In genomic region chr14:21024668-21025373, GRCh38 we compare ENCODE assay signal across 8 cellular contexts. TPM values are rescaled to one million over a fixed set of nuclear protein-coding genes. Genes with fewer than 3 reads are reported as not detected.
A peak's percentile ranks its signal among the peaks of the same experiment; 100 is the strongest.
DNase-seq lines count a peak whose midpoint lies in the region; ATAC-seq and TF ChIP-seq lines count a peak whose summit lies in the region.

TSS of gene NDRG2 (minus strand) at chr14:21025061. CDS start at chr14:21023315, 1,746 bp downstream.

- CTCF ChIA-PET in BJ (lab: Yijun Ruan, JAX), result interaction anchor here (2.6 to 15.6 kb wide), 3 partner anchors 10 to 82 kb away, joined by 14 to 233 read pairs (median 16); partner anchors contain the start of gene TMEM253

- peak; percentile 51 for ATAC-seq in HG02642 (IDR thresholded peaks at IDR 0.05; ENCODE audit: poor library complexity, unreplicated experiment)

- H3K27me3 ChIP-seq in BJ (ENCODE audit: control insufficient read depth, insufficient read depth, low read length), result peaks cover 42% of the 10 kb centered on the region
- peaks cover 17% of the 10 kb centered on the region for H3K27me3 ChIP-seq in thymus (ENCODE audit: control insufficient read depth, insufficient read depth)

- H3K9ac ChIP-seq in SK-N-MC (ENCODE audit: insufficient read length), result peak within 1 kb of the TSS; percentile 70

- DNase-seq in BJ (ENCODE audit: low read depth), result no peak
- DNase-seq in SK-N-MC (ENCODE audit: low read depth, low spot score), result no peak
- DNase-seq in cardiac septum (ENCODE audit: low spot score), result peak; percentile 90
- DNase-seq in pons (ENCODE audit: low spot score), result peak; percentile 64
- DNase-seq in cortex of kidney (lab: John Stamatoyannopoulos, UW), result no peak

- intact Hi-C loops in cardiac septum (cut with DNase I), result loop anchor here (2.0 kb wide), 1 partner anchor 46 kb away; the partner anchor contains the start of gene ARHGEF40

- WGBS in thymus, result 1% methylated on average over 68 of the region's 68 CpGs

- H3K9me3 ChIP-seq in SK-N-MC (ENCODE audit: low read depth, low read length) (no peaks in the 10 kb centered on the region), thymus (ENCODE audit: control insufficient read depth) (no peaks in the 10 kb centered on the region)

- no peak for TF ChIP-seq CTCF in BJ (IDR thresholded peaks at IDR 0.05; ENCODE audit: insufficient read depth, low read depth, low read length)

- peaks cover 19% of the 10 kb centered on the region for H3K4me1 Mint-ChIP-seq in activated naive CD8-positive, alpha-beta T cell (ENCODE audit: low read depth)

- peaks cover 7% of the 10 kb centered on the region for H3K4me1 ChIP-seq in thymus (ENCODE audit: control insufficient read depth, insufficient read depth, low read length)

- no peaks in the 10 kb centered on the region for H3K27me3 Mint-ChIP-seq in activated naive CD8-positive, alpha-beta T cell

- POLR2A ChIA-PET in BJ (lab: Charles Lee), result no interaction called here

- H3K36me3 ChIP-seq in BJ (ENCODE audit: control insufficient read depth, insufficient read depth, low read length) (no peaks in the 10 kb centered on the region), SK-N-MC (ENCODE audit: insufficient read depth, low read length) (no peaks in the 10 kb centered on the region; the same call in 1 of the 2 replicates), thymus (ENCODE audit: control insufficient read depth, insufficient read depth) (no peaks in the 10 kb centered on the region)

- H3K4me3 ChIP-seq in BJ (ENCODE audit: low read depth, low read length) (peak within 1 kb of the TSS; percentile 36), SK-N-MC (peak within 1 kb of the TSS; percentile 87), thymus (ENCODE audit: low read length) (peak within 1 kb of the TSS; percentile 68)

- no peaks in the 10 kb centered on the region for H3K36me3 Mint-ChIP-seq in activated naive CD8-positive, alpha-beta T cell

- no peaks in the 10 kb centered on the region for H3K9me3 Mint-ChIP-seq in activated naive CD8-positive, alpha-beta T cell (ENCODE audit: low read depth)

- no peak within 1 kb of the TSS for H3K27ac ChIP-seq in SK-N-MC
- H3K27ac ChIP-seq in thymus (ENCODE audit: low read depth), result peak within 1 kb of the TSS; percentile 9

- H3K27ac Mint-ChIP-seq in activated naive CD8-positive, alpha-beta T cell, result no peak within 1 kb of the TSS

- peak within 1 kb of the TSS; percentile 89 for H3K4me3 Mint-ChIP-seq in activated naive CD8-positive, alpha-beta T cell

RNA-seq across cellular contexts. Expression of gene NDRG2, which starts in this region (rescaled TPM):
- polyA plus RNA-seq in BJ (2011; rRNA removed) (0.83 and 1.1 TPM in 2 replicates), thymus (77.8 TPM)
- 0.43 and 0.46 TPM in 2 replicates for polyA minus RNA-seq in BJ (2011; rRNA and poly(A)+ RNA removed)
- total RNA-seq in cardiac septum, result 304 TPM

Comparison
In these comparisons a context has a peak if more than half of its experiments do, and no peak if none do; other contexts are left out.
1. RNA of gene NDRG2 (polyA plus RNA-seq): 77.8 TPM in thymus (single experiment); 0.83 to 1.1 TPM in BJ; every median in the first group is over 10 times any median in the second.
2. DNase-seq: peak in cardiac septum (single experiment) and pons (single experiment); none in BJ (single experiment), SK-N-MC (single experiment) and cortex of kidney (single experiment).
3. H3K4me3 ChIP-seq: peak in every context shown above with its lines; median percentile 87 in SK-N-MC; 68 in thymus; 36 in BJ.